Comparison of ENCODE assay signal across 8 cellular contexts in genomic region chrX:48676893-48677270, GRCh38. TPM values are rescaled to one million over a fixed set of nuclear protein-coding genes. Genes with fewer than 3 reads are reported as not detected.
DNase-seq lines count a peak whose midpoint lies in the region; ATAC-seq and TF ChIP-seq lines count a peak whose summit lies in the region.

No MANE protein-coding gene starts in this region.

- H3K79me2 ChIP-seq in osteoblast (ENCODE audit: insufficient read depth, low read length) = no peaks in the 10 kb centered on the region

- no peaks in the 10 kb centered on the region for H3K9me3 ChIP-seq in esophagus muscularis mucosa
- H3K9me3 ChIP-seq in osteoblast (ENCODE audit: low read depth, low read length) = no peaks in the 10 kb centered on the region

- H3K27me3 ChIP-seq in esophagus muscularis mucosa = no peaks in the 10 kb centered on the region
- H3K27me3 ChIP-seq in osteoblast (ENCODE audit: insufficient read depth, low read length) = no peaks in the 10 kb centered on the region

- ATAC-seq in GM18517 (IDR thresholded peaks at IDR 0.05; ENCODE audit: unreplicated experiment) (peak; percentile 17), HG02852 (IDR thresholded peaks at IDR 0.05; ENCODE audit: unreplicated experiment) (peak; percentile 6), GM21619 (IDR thresholded peaks at IDR 0.05; ENCODE audit: unreplicated experiment) (no peak), GM21526 (IDR thresholded peaks at IDR 0.05; ENCODE audit: low FRiP score, unreplicated experiment) (no peak)

- no peak for TF ChIP-seq EP300 in esophagus muscularis mucosa (IDR thresholded peaks at IDR 0.05)

- DNase-seq in T-helper 9 cell (peak; percentile 11), esophagus muscularis mucosa (ENCODE audit: extremely low spot score) (no peak), osteoblast (ENCODE audit: insufficient read length, low spot score, missing footprints) (no peak), EL (no peak)

- H3K4me1 ChIP-seq in esophagus muscularis mucosa = peaks cover 4 to 20% (median 16%) of the 10 kb centered on the region in 4 donors
- no peaks in the 10 kb centered on the region for H3K4me1 ChIP-seq in osteoblast (ENCODE audit: insufficient read depth, low read length)

- peak overlapping the region; percentile 80 for H2AFZ ChIP-seq in osteoblast (ENCODE audit: low read length)

- no peak for TF ChIP-seq POLR2A in esophagus muscularis mucosa (IDR thresholded peaks at IDR 0.05; ENCODE audit: low read depth)

- H3K27ac ChIP-seq in esophagus muscularis mucosa (replicated peaks in 1 of 4) (peak overlapping the region; percentile 83 to 90 (median 86)), osteoblast (ENCODE audit: low read depth, low read length) (peak overlapping the region; percentile 28)

- H3K4me3 ChIP-seq in esophagus muscularis mucosa (peak overlapping the region; percentile 67 to 83 (median 76)), osteoblast (ENCODE audit: insufficient read depth, low read length) (peak overlapping the region; percentile 81)

- TF ChIP-seq CTCF in esophagus muscularis mucosa (IDR thresholded peaks at IDR 0.05) = no peak
- TF ChIP-seq CTCF in osteoblast (IDR thresholded peaks at IDR 0.05; ENCODE audit: extremely low read depth, low read depth, low read length) = no peak

- H3K4me2 ChIP-seq in osteoblast (ENCODE audit: insufficient read depth, low read length) = peak overlapping the region; percentile 77

- intact Hi-C loops in esophagus muscularis mucosa (cut with DNase I) = no loop called here

- no peaks in the 10 kb centered on the region for H4K20me1 ChIP-seq in osteoblast (ENCODE audit: insufficient read depth, low read length)

- H3K36me3 ChIP-seq in esophagus muscularis mucosa (no peaks in the 10 kb centered on the region), osteoblast (ENCODE audit: insufficient read depth, low read length) (no peaks in the 10 kb centered on the region)

- WGBS in esophagus muscularis mucosa = 44% methylated on average over 9 of the region's 9 CpGs

RNA-seq across cellular contexts. Expression of gene WAS, which starts 6.7 kb away (rescaled TPM):
- total RNA-seq in esophagus muscularis mucosa (1 to 10 TPM; 3.2 to 9.9 (median 7.5) TPM), osteoblast (0.36 TPM in 1 of 2 replicates, not detected in the other)

RNA-seq across cellular contexts. Expression of gene SUV39H1, which starts 19.7 kb away (rescaled TPM):
- total RNA-seq in esophagus muscularis mucosa = 1 to 10 TPM; 2.5 to 4.5 (median 4.3) TPM
- 2.5 and 2.7 TPM in 2 replicates for total RNA-seq in osteoblast

Comparison
In these comparisons a context has a peak if more than half of its experiments do, and no peak if none do; other contexts are left out.
1. ATAC-seq: peak in GM18517 (single experiment) and HG02852 (single experiment); none in GM21619 (single experiment) and GM21526 (single experiment).